ENCODE assay signal across 8 cellular contexts in the genomic region with DNA sequence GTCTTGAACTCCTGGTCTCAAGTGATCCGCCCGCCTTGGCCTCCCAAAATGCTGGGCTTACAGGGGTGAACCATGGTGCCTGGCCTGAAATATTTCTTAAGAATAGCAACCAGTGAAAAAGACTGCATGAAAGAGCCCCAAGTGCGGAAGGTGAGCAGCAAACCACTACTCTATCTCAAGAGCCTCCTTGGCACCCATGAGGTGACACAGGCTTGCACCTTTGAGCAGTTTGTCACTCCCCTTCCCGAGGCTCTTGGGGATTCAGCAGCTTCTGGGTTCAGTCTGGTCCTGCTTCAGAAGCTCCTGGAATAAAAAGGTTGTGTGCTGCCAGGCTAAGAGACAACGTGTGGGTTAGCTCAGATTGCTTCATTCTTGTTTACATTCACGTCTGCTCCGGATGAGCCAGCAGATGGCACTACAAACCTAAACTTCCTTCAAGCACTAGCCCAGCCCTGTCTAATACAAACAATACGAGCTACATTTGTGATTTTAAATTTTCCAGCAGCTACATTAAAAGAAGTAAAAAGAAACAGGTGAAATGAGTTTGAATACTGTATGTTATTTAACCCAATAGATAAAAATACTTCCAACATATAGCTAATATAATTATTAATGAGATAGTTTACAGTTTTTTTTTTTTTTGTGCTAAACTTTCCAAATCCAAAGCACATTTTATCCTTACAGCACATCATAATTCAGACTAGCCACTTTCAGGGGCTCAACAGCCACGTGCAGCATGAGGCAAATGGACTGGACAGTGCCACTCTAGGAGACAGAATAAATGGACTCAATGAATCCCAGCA. TPM values are rescaled to one million over a fixed set of nuclear protein-coding genes. Genes with fewer than 3 reads are reported as not detected.
A peak's percentile ranks its signal among the peaks of the same experiment; 100 is the strongest.
DNase-seq lines count a peak whose midpoint lies in the region; ATAC-seq and TF ChIP-seq lines count a peak whose summit lies in the region.

No MANE protein-coding gene starts in this region.

- H3K36me3 ChIP-seq in left lung: no peaks in the 10 kb centered on the region

- peak; percentile 56 to 60 for TF ChIP-seq CTCF in left lung (IDR thresholded peaks at IDR 0.05)

- peaks cover 10% of the 10 kb centered on the region in 2 donors for H3K4me1 ChIP-seq in left lung

- DNase-seq in ACHN: peak; percentile 64
- peak; percentile 46 for DNase-seq in NCI-H510A treated with DMSO at 0.1 percent for 48 hours (lab: John Stamatoyannopoulos, UW)
- DNase-seq in activated CD4-positive, alpha-beta T cell treated with anti-CD3 and anti-CD28 coated beads for 4 hours: peak; percentile 58 to 69
- peak in 1 of 2 donors; percentile 55 for DNase-seq in left lung
- DNase-seq in stimulated activated CD4-positive, alpha-beta T cell treated with anti-CD3 and anti-CD28 coated beads, TNF-alpha, amount 100 ng/mL, for 48 hours (ENCODE audit: low read depth in 3 of 3): peak; percentile 35 to 49 (median 49)

- ATAC-seq in GM18519 (IDR thresholded peaks at IDR 0.05; ENCODE audit: low FRiP score, unreplicated experiment): peak; percentile 81
- peak; percentile 81 for ATAC-seq in HG03342 (IDR thresholded peaks at IDR 0.05; ENCODE audit: unreplicated experiment)
- ATAC-seq in left lung: peak; percentile 95

- no peaks in the 10 kb centered on the region for H3K27me3 ChIP-seq in left lung

- no peaks in the 10 kb centered on the region for H3K9me3 ChIP-seq in left lung

- intact Hi-C loops in left lung (cut with DNase I): loop anchor here in 1 of 2 donors (10.0 kb wide), 2 partner anchors 454 to 544 kb away; no protein-coding TSS in a partner anchor

- in situ Hi-C loops in ACHN (cut with HindIII; ENCODE audit: low pct_ligation_motif_present, low pct_unique_long_range_greater_than_20kb, low sequenced_read_pairs): no loop called here

- no peak overlapping the region for H3K4me3 ChIP-seq in left lung

- H3K27ac ChIP-seq in cingulate gyrus (ENCODE audit: low read depth, low read length) (peak overlapping the region; percentile 80), left lung (no peak overlapping the region)

RNA-seq across cellular contexts. Expression of a gene that starts 46.2 kb away (rescaled TPM):
- total RNA-seq in left lung: not detected
